Comparison of ENCODE assay signal across 8 cellular contexts in the genomic region with DNA sequence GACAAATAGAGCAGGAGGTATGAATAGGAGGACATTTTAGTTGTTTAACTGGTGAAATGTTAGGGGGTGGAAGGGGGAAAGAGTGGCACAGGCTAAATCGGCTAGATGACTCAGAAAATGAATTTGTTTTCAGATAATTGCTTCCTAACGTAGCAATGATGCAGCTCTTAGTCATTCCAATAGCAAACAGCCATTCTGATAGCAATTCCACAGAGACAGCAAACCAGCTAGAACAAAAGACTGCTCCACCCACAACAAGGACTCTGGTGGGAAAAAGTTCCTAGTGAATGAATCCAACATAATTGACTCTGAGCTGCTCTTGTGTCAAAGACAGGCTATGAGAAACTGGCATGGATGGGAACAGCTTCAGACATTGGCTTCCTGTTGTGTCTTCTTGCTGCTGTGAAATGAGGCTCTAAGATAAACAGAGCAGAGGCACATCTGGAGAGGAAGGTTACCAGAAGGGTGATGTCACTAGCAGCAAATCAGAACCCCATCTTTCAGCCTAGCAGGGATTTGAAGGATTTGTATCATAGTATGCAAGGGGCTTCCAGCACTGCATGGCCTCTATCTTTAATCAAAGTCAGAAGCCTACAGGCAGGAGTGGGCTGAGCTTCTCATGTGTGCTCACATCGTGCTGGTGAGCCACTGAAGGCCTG. TPM values are rescaled to one million over a fixed set of nuclear protein-coding genes. Genes with fewer than 3 reads are reported as not detected.
A peak's percentile ranks its signal among the peaks of the same experiment; 100 is the strongest.
DNase-seq lines count a peak whose midpoint lies in the region; ATAC-seq, FAIRE-seq and TF ChIP-seq lines count a peak whose summit lies in the region.

No MANE protein-coding gene starts in this region.

- H3K4me3 ChIP-seq in coronary artery (no peak overlapping the region), neural progenitor cell (no peak overlapping the region), Karpas-422 (ENCODE audit: low read length) (no peak overlapping the region)

- H3K4me2 ChIP-seq in neural progenitor cell (no peak overlapping the region), Karpas-422 (ENCODE audit: low read depth, low read length, poor library complexity, severe bottlenecking) (no peak overlapping the region)

- H3K9ac ChIP-seq in neural progenitor cell (no peak overlapping the region), Karpas-422 (ENCODE audit: low read length) (no peak overlapping the region)

- H3K27me3 Mint-ChIP-seq in neural progenitor cell (ENCODE audit: insufficient read depth, low read depth), result peaks cover 3% of the 10 kb centered on the region

- H3K27ac ChIP-seq in coronary artery (peak overlapping the region; percentile 35 to 77), neural progenitor cell (no peak overlapping the region), Karpas-422 (ENCODE audit: low read length) (no peak overlapping the region)

- no peaks in the 10 kb centered on the region for H4K20me1 ChIP-seq in neural progenitor cell (ENCODE audit: low read depth)
- H4K20me1 ChIP-seq in Karpas-422 (ENCODE audit: insufficient read depth, low read depth, low read length), result no peaks in the 10 kb centered on the region

- DNase-seq in EH (ENCODE audit: low read depth) (peak; percentile 97), RCC 7860 (ENCODE audit: low spot score) (peak; percentile 91), coronary artery (ENCODE audit: low spot score) (no peak), neural progenitor cell (ENCODE audit: low spot score) (no peak), NCI-H2227 (lab: John Stamatoyannopoulos, UW; ENCODE audit: unreplicated experiment) (no peak), Karpas-422 (no peak), DMS79 treated with DMSO at 0.1 percent for 48 hours (lab: John Stamatoyannopoulos, UW) (no peak)

- no peaks in the 10 kb centered on the region for H3K9me3 ChIP-seq in neural progenitor cell (ENCODE audit: low read depth)
- H3K9me3 ChIP-seq in Karpas-422 (ENCODE audit: low read length), result no peaks in the 10 kb centered on the region

- no peaks in the 10 kb centered on the region for H3F3A ChIP-seq in neural progenitor cell (ENCODE audit: low read depth)

- peak; percentile 73 for FAIRE-seq in RCC 7860 (lab: Jason Lieb, UNC)

- no peak overlapping the region for H3K4me3 Mint-ChIP-seq in neural progenitor cell

- H3K36me3 ChIP-seq in neural progenitor cell, result no peaks in the 10 kb centered on the region
- no peaks in the 10 kb centered on the region for H3K36me3 ChIP-seq in Karpas-422 (ENCODE audit: insufficient read depth, low read length)

- no peak for TF ChIP-seq CTCF in coronary artery (IDR thresholded peaks at IDR 0.05)
- TF ChIP-seq CTCF in neural progenitor cell (IDR thresholded peaks at IDR 0.05), result no peak

- ATAC-seq in HG02840 (IDR thresholded peaks at IDR 0.05; ENCODE audit: low FRiP score, unreplicated experiment), result no peak

- no peaks in the 10 kb centered on the region for H3K36me3 Mint-ChIP-seq in neural progenitor cell

- H3K9me3 Mint-ChIP-seq in neural progenitor cell, result peaks cover 9% of the 10 kb centered on the region

- H3K79me2 ChIP-seq in neural progenitor cell (ENCODE audit: low read depth) (no peaks in the 10 kb centered on the region), Karpas-422 (ENCODE audit: low read length) (no peaks in the 10 kb centered on the region)

- H3K27me3 ChIP-seq in neural progenitor cell (no peaks in the 10 kb centered on the region), Karpas-422 (ENCODE audit: low read length) (no peaks in the 10 kb centered on the region)

- no peaks in the 10 kb centered on the region for H3K9me2 ChIP-seq in Karpas-422 (replicated peaks; ENCODE audit: insufficient read depth, low read length)

- H2AFZ ChIP-seq in neural progenitor cell (replicated peaks) (no peak overlapping the region), Karpas-422 (ENCODE audit: low read length) (no peak overlapping the region)

- H3K4me1 Mint-ChIP-seq in neural progenitor cell, result peaks cover 29% of the 10 kb centered on the region

- no peaks in the 10 kb centered on the region for H3K4me1 ChIP-seq in neural progenitor cell
- H3K4me1 ChIP-seq in Karpas-422 (ENCODE audit: low read length), result no peaks in the 10 kb centered on the region

- H3K27ac Mint-ChIP-seq in neural progenitor cell, result peak overlapping the region; percentile 60

RNA-seq across cellular contexts. Expression of gene F2RL1, which starts 28.1 kb away (rescaled TPM):
- total RNA-seq in neural progenitor cell (ENCODE audit: low replicate concordance), result 9.3 and 10.6 TPM in 2 replicates
- total RNA-seq in Karpas-422 (2014; rRNA removed; shearing (Covaris generic); ENCODE audit: low replicate concordance), result not detected in 2 replicates

RNA-seq across cellular contexts. Expression of gene S100Z, which starts 59.1 kb away (rescaled TPM):
- not detected in 2 replicates for total RNA-seq in neural progenitor cell (ENCODE audit: low replicate concordance)
- total RNA-seq in Karpas-422 (2014; rRNA removed; shearing (Covaris generic); ENCODE audit: low replicate concordance), result 20.4 and 22.4 TPM in 2 replicates

Comparison
In these comparisons a context has a peak if more than half of its experiments do, and no peak if none do; other contexts are left out.
1. DNase-seq: peak in EH (single experiment) and RCC 7860 (single experiment); none in coronary artery (single experiment), neural progenitor cell (single experiment), NCI-H2227 (single experiment), Karpas-422 (single experiment) and DMS79 treated with DMSO at 0.1 percent for 48 hours (single experiment).
2. H3K27ac ChIP-seq: peak in coronary artery (2 of 2); none in neural progenitor cell (single experiment) and Karpas-422 (single experiment).
3. RNA of gene F2RL1, which starts 28.1 kb away (total RNA-seq): 9.3 to 10.6 TPM in neural progenitor cell; not detected in Karpas-422; every median in the first group is over 10 times any median in the second.
4. RNA of gene S100Z, which starts 59.1 kb away (total RNA-seq): 20.4 to 22.4 TPM in Karpas-422; not detected in neural progenitor cell; every median in the first group is over 10 times any median in the second.